In genomic region chr18:26493021-26493420, GRCh38 we compare ENCODE assay signal across 10 cellular contexts.
"Had no signal": no experiment of that assay in that cellular context is flagged by ENCODE, and none has a peak within 500 bp of the region (broad histone marks: within the 10 kb centered on the region; RNA-seq: fewer than 3 reads in every experiment).

No MANE protein-coding gene starts in this region.

- DNase-seq: activated effector memory CD4-positive, alpha-beta T cell treated with Interleukin-2 at 50 U/mL for 16 hours; activated T-cell treated with anti-CD3 and anti-CD28 coated beads, Interleukin-2, amount 50 U/mL, for 1 hour; amniotic stem cell; brain microvascular endothelial cell; left ventricle myocardium inferior; stimulated activated CD4-positive, alpha-beta T cell treated with anti-CD3 and anti-CD28 coated beads, Interleukin-4, amount 100 ng/mL, for 4 hours; stomach had no signal

- H3K27me3 ChIP-seq: brain microvascular endothelial cell, stomach had no signal

- ATAC-seq: activated CD4-positive, CD25-positive, alpha-beta regulatory T cell treated with anti-CD3 and anti-CD28 coated beads, Interleukin-2, amount 50 U/mL, for 24 hours; esophagus mucosa had no signal

- H3K9me3 ChIP-seq: left ventricle myocardium inferior, stomach had no signal

- H3K36me3 ChIP-seq: brain microvascular endothelial cell had no signal

- H3K4me3 ChIP-seq: left ventricle myocardium inferior, skin epidermis, stomach had no signal
